Comparison of ENCODE assay signal across 9 cellular contexts in genomic region chr5:177336112-177336511, GRCh38. TPM values are rescaled to one million over a fixed set of nuclear protein-coding genes. Genes with fewer than 3 reads are reported as not detected.
DNase-seq lines count a peak whose midpoint lies in the region; ATAC-seq, FAIRE-seq and TF ChIP-seq lines count a peak whose summit lies in the region.
"Had no signal": no experiment of that assay in that cellular context is flagged by ENCODE, and none has a peak within 500 bp of the region (broad histone marks: within the 10 kb centered on the region; RNA-seq: fewer than 3 reads in every experiment).

No MANE protein-coding gene starts in this region.

- H3K4me3 ChIP-seq in WERI-Rb-1 (ENCODE audit: low read depth, low read length) (no peak overlapping the region), HepG2 (replicated peaks in 1 of 3; ENCODE audit: insufficient read depth in 1 of 3, low read depth in 2 of 3, low read length in 3 of 3) (no peak overlapping the region), upper lobe of left lung (no peak overlapping the region)

- H3K79me2 ChIP-seq in HepG2 (ENCODE audit: insufficient read depth, low read length): peaks cover 6% of the 10 kb centered on the region

- intact Hi-C loops in HepG2 (cut with micrococcal nuclease; ENCODE audit: unreplicated experiment): loop anchor here (1.0 to 2.0 kb wide), 2 partner anchors 18 to 23 kb away; no protein-coding TSS in a partner anchor

- TF ChIP-seq EP300 in HepG2 (IDR thresholded peaks at IDR 0.05; ENCODE audit: low read depth in 2 of 2, low read length in 2 of 2): no peak
- no peak for TF ChIP-seq EP300 in HepG2 (CRISPR knock-in tag; IDR thresholded peaks at IDR 0.05; ENCODE audit: borderline replicate concordance)
- TF ChIP-seq EP300 in upper lobe of left lung (IDR thresholded peaks at IDR 0.05): no peak

- POLR2A ChIA-PET in HepG2 (lab: Yijun Ruan, JAX): interaction anchor here (1.0 to 1.1 kb wide), 3 partner anchors 10 to 249 kb away, joined by 3 read pairs; partner anchors contain the start of gene FGFR4

- 0 out of 2 replicates have a peak, but pooled peaks cover 3% of the 10 kb centered on the region for H4K20me1 ChIP-seq in HepG2 (ENCODE audit: insufficient read depth, low read length)

- BruUV-seq in HepG2 (replicated peaks; lab: Mats Ljungman, UMichigan): no TSS peak

- no peak overlapping the region for H2AFZ ChIP-seq in HepG2 (ENCODE audit: low read length)

- TF ChIP-seq RAD21 in HepG2 (CRISPR knock-in tag; IDR thresholded peaks at IDR 0.05): peak; percentile 87

- H3K9ac ChIP-seq in HepG2 (ENCODE audit: insufficient read depth, low read depth, low read length): no peak overlapping the region

- ATAC-seq in HepG2 (peak; percentile 88), GM18909 (IDR thresholded peaks at IDR 0.05; ENCODE audit: poor library complexity, unreplicated experiment) (no peak), GM21723 (IDR thresholded peaks at IDR 0.05; ENCODE audit: unreplicated experiment) (no peak), upper lobe of left lung (ENCODE audit: low FRiP score in 2 of 2) (no peak)

- WGBS in HepG2 (ENCODE audit: low lambda C conversion rate): 83% methylated on average over 11 of the region's 12 CpGs
- WGBS in upper lobe of left lung, 2 donors: 66 to 75% methylated on average over 12 of the region's 12 CpGs

- H3K4me1 ChIP-seq in HepG2 (ENCODE audit: insufficient read depth, low read length): no peaks in the 10 kb centered on the region
- peaks cover 0 to 12% (median 7%) of the 10 kb centered on the region in 4 donors for H3K4me1 ChIP-seq in upper lobe of left lung

- H3K9me3 ChIP-seq in WERI-Rb-1 (ENCODE audit: severe bottlenecking): no peaks in the 10 kb centered on the region
- no peaks in the 10 kb centered on the region for H3K9me3 ChIP-seq in HepG2 (ENCODE audit: low read length)
- no peaks in the 10 kb centered on the region for H3K9me3 ChIP-seq in upper lobe of left lung

- CTCF ChIA-PET in HepG2 (lab: Yijun Ruan, JAX; ENCODE audit: low intra/inter-chr PET ratio, low total read pairs): interaction anchor here (1.2 to 2.9 kb wide), 4 partner anchors 18 to 222 kb away, joined by 3 to 38 read pairs (median 6); no protein-coding TSS in a partner anchor

- in situ Hi-C loops in HepG2 (cut with HindIII; ENCODE audit: extremely low pct_ligation_motif_present, low pct_unique_long_range_greater_than_20kb): no loop called here

- H3K27me3 ChIP-seq in WERI-Rb-1 (ENCODE audit: insufficient read depth, low read depth, severe bottlenecking) (no peaks in the 10 kb centered on the region), HepG2 (ENCODE audit: control insufficient read depth in 1 of 2, insufficient read depth in 2 of 2, low read length in 2 of 2) (no peaks in the 10 kb centered on the region), upper lobe of left lung (no peaks in the 10 kb centered on the region)

- H3K36me3 ChIP-seq in WERI-Rb-1: peaks cover 2% of the 10 kb centered on the region; the same call in 1 of the 2 replicates
- H3K36me3 ChIP-seq in HepG2 (replicated peaks in 1 of 2; ENCODE audit: control insufficient read depth in 1 of 2, insufficient read depth in 2 of 2, low read length in 2 of 2): peaks cover 42 to 85% of the 10 kb centered on the region in 2 experiments
- H3K36me3 ChIP-seq in upper lobe of left lung: peaks cover 45 to 86% (median 77%) of the 10 kb centered on the region in 4 donors

- H3K27ac ChIP-seq in WERI-Rb-1 (no peak overlapping the region), HepG2 (ENCODE audit: extremely low read length, insufficient read depth, low read length) (no peak overlapping the region), upper lobe of left lung (no peak overlapping the region)

- DNase-seq in CD1c-positive myeloid dendritic cell (ENCODE audit: extremely low spot score): peak; percentile 36
- DNase-seq in HK-2 (ENCODE audit: unreplicated experiment): peak; percentile 40
- peak; percentile 25 for DNase-seq in WERI-Rb-1
- DNase-seq in HepG2 (ENCODE audit: low spot score): peak; percentile 50
- no peak for DNase-seq in upper lobe of left lung
- no peak for DNase-seq in kidney glomerular epithelial cell (lab: John Stamatoyannopoulos, UW)

- TF ChIP-seq CTCF in WERI-Rb-1 (IDR thresholded peaks at IDR 0.05; ENCODE audit: low read depth, low read length) (peak; percentile 71), HepG2 (CRISPR knock-in tag; IDR thresholded peaks at IDR 0.05) (peak; percentile 79), upper lobe of left lung (IDR thresholded peaks at IDR 0.05) (peak in 1 of 6 experiments; percentile 7)

- H3K4me2 ChIP-seq in HepG2 (ENCODE audit: low read depth, low read length): no peak overlapping the region

- no peak for TF ChIP-seq POLR2A in HepG2 (IDR thresholded peaks at IDR 0.05; ENCODE audit: insufficient read depth in 1 of 2, low read depth in 2 of 2, low read length in 2 of 2)
- TF ChIP-seq POLR2A in upper lobe of left lung (IDR thresholded peaks at IDR 0.05): no peak

- FAIRE-seq in HepG2 (lab: Jason Lieb, UNC): no peak
- FAIRE-seq: endometrium had no signal

RNA-seq across cellular contexts. Expression of gene LMAN2, which starts 15.4 kb away (rescaled TPM):
- total RNA-seq in HepG2 (2016; rRNA removed; fragmentation: Illumina TruSeq; extraction: Trizol): 94.5 and 191 TPM in 2 replicates
- 72.5 and 74.4 TPM in 2 replicates for total RNA-seq in HepG2 (2016; cell fraction: cytosol; rRNA removed; fragmentation: Illumina TruSeq; extraction: Trizol; ENCODE audit: low read depth)
- 86.8 and 210 TPM in 2 replicates for total RNA-seq in HepG2 (2016; cell fraction: insoluble cytoplasmic fraction; rRNA removed; fragmentation: Illumina TruSeq; extraction: Trizol)
- 109 and 128 TPM in 2 replicates for total RNA-seq in HepG2 (2016; cell fraction: membrane; rRNA removed; fragmentation: Illumina TruSeq; extraction: Trizol)
- 152 and 179 TPM in 2 replicates for total RNA-seq in HepG2 (2016; cell fraction: nucleus; rRNA removed; fragmentation: Illumina TruSeq; extraction: Trizol)
- 193 and 197 TPM in 2 replicates for polyA plus RNA-seq in HepG2 (2011; rRNA removed)
- polyA plus RNA-seq in HepG2 (2011; cell fraction: cytosol; rRNA removed): 220 and 352 TPM in 2 replicates
- polyA plus RNA-seq in HepG2 (2011; cell fraction: nucleus; rRNA removed): 256 and 281 TPM in 2 replicates
- polyA plus RNA-seq in HepG2 (2012): 71.8 and 108 TPM in 2 replicates
- polyA plus RNA-seq in HepG2 (2016; cell fraction: cytosol; fragmentation: Illumina TruSeq; extraction: Trizol; ENCODE audit: low read depth): 82.2 and 93.0 TPM in 2 replicates
- 90.8 and 112 TPM in 2 replicates for polyA plus RNA-seq in HepG2 (2016; cell fraction: insoluble cytoplasmic fraction; fragmentation: Illumina TruSeq; extraction: Trizol; ENCODE audit: low read depth)
- 103 and 135 TPM in 2 replicates for polyA plus RNA-seq in HepG2 (2016; cell fraction: membrane; fragmentation: Illumina TruSeq; extraction: Trizol; ENCODE audit: low read depth)
- polyA plus RNA-seq in HepG2 (2016; cell fraction: nucleus; fragmentation: Illumina TruSeq; extraction: Trizol; ENCODE audit: insufficient read depth, low read depth): 241 and 283 TPM in 2 replicates
- polyA minus RNA-seq in HepG2 (2011; rRNA and poly(A)+ RNA removed; ENCODE audit: low replicate concordance): 353 and 575 TPM in 2 replicates
- polyA minus RNA-seq in HepG2 (2011; cell fraction: cytosol; rRNA and poly(A)+ RNA removed): 147 and 182 TPM in 2 replicates
- polyA minus RNA-seq in HepG2 (2011; cell fraction: nucleus; rRNA and poly(A)+ RNA removed): 87.0 and 96.2 TPM in 2 replicates
- total RNA-seq in upper lobe of left lung: 100 to 1,000 TPM; 134 to 263 (median 177) TPM

RNA-seq across cellular contexts. Expression of gene RGS14, which starts 21.6 kb away (rescaled TPM):
- total RNA-seq in HepG2 (2016; rRNA removed; fragmentation: Illumina TruSeq; extraction: Trizol) (10.7 and 11.1 TPM in 2 replicates), upper lobe of left lung (10 to 100 TPM; 11.9 to 39.1 (median 26.6) TPM)
- total RNA-seq in HepG2 (2016; cell fraction: cytosol; rRNA removed; fragmentation: Illumina TruSeq; extraction: Trizol; ENCODE audit: low read depth): 15.3 and 15.8 TPM in 2 replicates
- total RNA-seq in HepG2 (2016; cell fraction: insoluble cytoplasmic fraction; rRNA removed; fragmentation: Illumina TruSeq; extraction: Trizol): 7.2 and 12.8 TPM in 2 replicates
- total RNA-seq in HepG2 (2016; cell fraction: membrane; rRNA removed; fragmentation: Illumina TruSeq; extraction: Trizol): 15.5 and 16.6 TPM in 2 replicates
- total RNA-seq in HepG2 (2016; cell fraction: nucleus; rRNA removed; fragmentation: Illumina TruSeq; extraction: Trizol): 7.6 and 9.6 TPM in 2 replicates
- polyA plus RNA-seq in HepG2 (2011; rRNA removed): 17.2 and 27.9 TPM in 2 replicates
- polyA plus RNA-seq in HepG2 (2011; cell fraction: cytosol; rRNA removed): 20.3 and 35.1 TPM in 2 replicates
- 48.0 and 49.7 TPM in 2 replicates for polyA plus RNA-seq in HepG2 (2011; cell fraction: nucleus; rRNA removed)
- 9.3 and 16.2 TPM in 2 replicates for polyA plus RNA-seq in HepG2 (2012)
- 11.0 and 13.5 TPM in 2 replicates for polyA plus RNA-seq in HepG2 (2016; cell fraction: cytosol; fragmentation: Illumina TruSeq; extraction: Trizol; ENCODE audit: low read depth)
- 14.8 and 16.5 TPM in 2 replicates for polyA plus RNA-seq in HepG2 (2016; cell fraction: insoluble cytoplasmic fraction; fragmentation: Illumina TruSeq; extraction: Trizol; ENCODE audit: low read depth)
- 11.0 and 11.4 TPM in 2 replicates for polyA plus RNA-seq in HepG2 (2016; cell fraction: membrane; fragmentation: Illumina TruSeq; extraction: Trizol; ENCODE audit: low read depth)
- 19.6 TPM in 2 replicates for polyA plus RNA-seq in HepG2 (2016; cell fraction: nucleus; fragmentation: Illumina TruSeq; extraction: Trizol; ENCODE audit: insufficient read depth, low read depth)
- polyA minus RNA-seq in HepG2 (2011; rRNA and poly(A)+ RNA removed; ENCODE audit: low replicate concordance): 0.82 and 20.7 TPM in 2 replicates
- polyA minus RNA-seq in HepG2 (2011; cell fraction: cytosol; rRNA and poly(A)+ RNA removed): 7.2 and 9.7 TPM in 2 replicates
- 10.6 and 12.8 TPM in 2 replicates for polyA minus RNA-seq in HepG2 (2011; cell fraction: nucleus; rRNA and poly(A)+ RNA removed)

RNA-seq across cellular contexts. Expression of gene MXD3, which starts 24.4 kb away (rescaled TPM):
- total RNA-seq in HepG2 (2016; rRNA removed; fragmentation: Illumina TruSeq; extraction: Trizol) (9.9 and 12.8 TPM in 2 replicates), upper lobe of left lung (10 to 100 TPM in 4 of 6 donors, 1 to 10 TPM in 2; 8.8 to 29.5 (median 13.6) TPM)
- 6.1 and 6.8 TPM in 2 replicates for total RNA-seq in HepG2 (2016; cell fraction: cytosol; rRNA removed; fragmentation: Illumina TruSeq; extraction: Trizol; ENCODE audit: low read depth)
- 11.7 and 11.8 TPM in 2 replicates for total RNA-seq in HepG2 (2016; cell fraction: insoluble cytoplasmic fraction; rRNA removed; fragmentation: Illumina TruSeq; extraction: Trizol)
- total RNA-seq in HepG2 (2016; cell fraction: membrane; rRNA removed; fragmentation: Illumina TruSeq; extraction: Trizol): 6.6 TPM in 2 replicates
- 10.4 and 14.3 TPM in 2 replicates for total RNA-seq in HepG2 (2016; cell fraction: nucleus; rRNA removed; fragmentation: Illumina TruSeq; extraction: Trizol)
- polyA plus RNA-seq in HepG2 (2011; rRNA removed): 10.5 and 11.2 TPM in 2 replicates
- polyA plus RNA-seq in HepG2 (2011; cell fraction: cytosol; rRNA removed): 6.0 and 15.2 TPM in 2 replicates
- 68.6 and 87.5 TPM in 2 replicates for polyA plus RNA-seq in HepG2 (2011; cell fraction: nucleus; rRNA removed)
- polyA plus RNA-seq in HepG2 (2012): 4.6 and 6.6 TPM in 2 replicates
- polyA plus RNA-seq in HepG2 (2016; cell fraction: cytosol; fragmentation: Illumina TruSeq; extraction: Trizol; ENCODE audit: low read depth): 4.5 and 5.4 TPM in 2 replicates
- 8.2 and 10.7 TPM in 2 replicates for polyA plus RNA-seq in HepG2 (2016; cell fraction: insoluble cytoplasmic fraction; fragmentation: Illumina TruSeq; extraction: Trizol; ENCODE audit: low read depth)
- 5.8 and 5.9 TPM in 2 replicates for polyA plus RNA-seq in HepG2 (2016; cell fraction: membrane; fragmentation: Illumina TruSeq; extraction: Trizol; ENCODE audit: low read depth)
- polyA plus RNA-seq in HepG2 (2016; cell fraction: nucleus; fragmentation: Illumina TruSeq; extraction: Trizol; ENCODE audit: insufficient read depth, low read depth): 28.9 and 39.4 TPM in 2 replicates
- 8.1 and 15.6 TPM in 2 replicates for polyA minus RNA-seq in HepG2 (2011; rRNA and poly(A)+ RNA removed; ENCODE audit: low replicate concordance)
- polyA minus RNA-seq in HepG2 (2011; cell fraction: cytosol; rRNA and poly(A)+ RNA removed): 4.1 and 5.1 TPM in 2 replicates
- polyA minus RNA-seq in HepG2 (2011; cell fraction: nucleus; rRNA and poly(A)+ RNA removed): 8.7 and 9.7 TPM in 2 replicates

RNA-seq across cellular contexts. Expression of gene PRELID1, which starts 32.5 kb away (rescaled TPM):
- total RNA-seq in HepG2 (2016; rRNA removed; fragmentation: Illumina TruSeq; extraction: Trizol) (239 and 271 TPM in 2 replicates), upper lobe of left lung (100 to 1,000 TPM in 2 of 6 donors, 10 to 100 TPM in 4; 45.1 to 132 (median 86.8) TPM)
- 772 and 890 TPM in 2 replicates for total RNA-seq in HepG2 (2016; cell fraction: cytosol; rRNA removed; fragmentation: Illumina TruSeq; extraction: Trizol; ENCODE audit: low read depth)
- total RNA-seq in HepG2 (2016; cell fraction: insoluble cytoplasmic fraction; rRNA removed; fragmentation: Illumina TruSeq; extraction: Trizol): 220 and 264 TPM in 2 replicates
- 708 and 781 TPM in 2 replicates for total RNA-seq in HepG2 (2016; cell fraction: membrane; rRNA removed; fragmentation: Illumina TruSeq; extraction: Trizol)
- total RNA-seq in HepG2 (2016; cell fraction: nucleus; rRNA removed; fragmentation: Illumina TruSeq; extraction: Trizol): 90.3 and 98.5 TPM in 2 replicates
- 228 and 250 TPM in 2 replicates for polyA plus RNA-seq in HepG2 (2011; rRNA removed)
- 212 and 323 TPM in 2 replicates for polyA plus RNA-seq in HepG2 (2011; cell fraction: cytosol; rRNA removed)
- polyA plus RNA-seq in HepG2 (2011; cell fraction: nucleus; rRNA removed): 85.7 and 87.5 TPM in 2 replicates
- 91.2 and 111 TPM in 2 replicates for polyA plus RNA-seq in HepG2 (2012)
- polyA plus RNA-seq in HepG2 (2016; cell fraction: cytosol; fragmentation: Illumina TruSeq; extraction: Trizol; ENCODE audit: low read depth): 1,341 and 1,562 TPM in 2 replicates
- polyA plus RNA-seq in HepG2 (2016; cell fraction: insoluble cytoplasmic fraction; fragmentation: Illumina TruSeq; extraction: Trizol; ENCODE audit: low read depth): 353 and 387 TPM in 2 replicates
- 984 and 1,090 TPM in 2 replicates for polyA plus RNA-seq in HepG2 (2016; cell fraction: membrane; fragmentation: Illumina TruSeq; extraction: Trizol; ENCODE audit: low read depth)
- polyA plus RNA-seq in HepG2 (2016; cell fraction: nucleus; fragmentation: Illumina TruSeq; extraction: Trizol; ENCODE audit: insufficient read depth, low read depth): 258 and 277 TPM in 2 replicates
- 103 and 232 TPM in 2 replicates for polyA minus RNA-seq in HepG2 (2011; rRNA and poly(A)+ RNA removed; ENCODE audit: low replicate concordance)
- polyA minus RNA-seq in HepG2 (2011; cell fraction: cytosol; rRNA and poly(A)+ RNA removed): 61.2 and 64.5 TPM in 2 replicates
- 30.1 and 34.2 TPM in 2 replicates for polyA minus RNA-seq in HepG2 (2011; cell fraction: nucleus; rRNA and poly(A)+ RNA removed)

RNA-seq across cellular contexts. Expression of gene RAB24, which starts 32.6 kb away (rescaled TPM):
- total RNA-seq in HepG2 (2016; rRNA removed; fragmentation: Illumina TruSeq; extraction: Trizol) (15.4 and 22.9 TPM in 2 replicates), upper lobe of left lung (10 to 100 TPM; 26.8 to 92.2 (median 50.3) TPM)
- total RNA-seq in HepG2 (2016; cell fraction: cytosol; rRNA removed; fragmentation: Illumina TruSeq; extraction: Trizol; ENCODE audit: low read depth): 6.4 and 11.5 TPM in 2 replicates
- 15.3 and 23.6 TPM in 2 replicates for total RNA-seq in HepG2 (2016; cell fraction: insoluble cytoplasmic fraction; rRNA removed; fragmentation: Illumina TruSeq; extraction: Trizol)
- total RNA-seq in HepG2 (2016; cell fraction: membrane; rRNA removed; fragmentation: Illumina TruSeq; extraction: Trizol): 13.3 and 16.0 TPM in 2 replicates
- 24.2 and 30.2 TPM in 2 replicates for total RNA-seq in HepG2 (2016; cell fraction: nucleus; rRNA removed; fragmentation: Illumina TruSeq; extraction: Trizol)
- 63.7 and 74.5 TPM in 2 replicates for polyA plus RNA-seq in HepG2 (2011; rRNA removed)
- polyA plus RNA-seq in HepG2 (2011; cell fraction: cytosol; rRNA removed): 41.9 and 60.6 TPM in 2 replicates
- 332 and 383 TPM in 2 replicates for polyA plus RNA-seq in HepG2 (2011; cell fraction: nucleus; rRNA removed)
- polyA plus RNA-seq in HepG2 (2012): 28.5 and 30.3 TPM in 2 replicates
- 10.6 and 14.5 TPM in 2 replicates for polyA plus RNA-seq in HepG2 (2016; cell fraction: cytosol; fragmentation: Illumina TruSeq; extraction: Trizol; ENCODE audit: low read depth)
- polyA plus RNA-seq in HepG2 (2016; cell fraction: insoluble cytoplasmic fraction; fragmentation: Illumina TruSeq; extraction: Trizol; ENCODE audit: low read depth): 24.0 and 24.9 TPM in 2 replicates
- polyA plus RNA-seq in HepG2 (2016; cell fraction: membrane; fragmentation: Illumina TruSeq; extraction: Trizol; ENCODE audit: low read depth): 15.6 and 19.9 TPM in 2 replicates
- polyA plus RNA-seq in HepG2 (2016; cell fraction: nucleus; fragmentation: Illumina TruSeq; extraction: Trizol; ENCODE audit: insufficient read depth, low read depth): 93.8 and 96.1 TPM in 2 replicates
- 7.4 and 16.0 TPM in 2 replicates for polyA minus RNA-seq in HepG2 (2011; rRNA and poly(A)+ RNA removed; ENCODE audit: low replicate concordance)
- 5.2 and 5.7 TPM in 2 replicates for polyA minus RNA-seq in HepG2 (2011; cell fraction: cytosol; rRNA and poly(A)+ RNA removed)
- 21.3 and 23.3 TPM in 2 replicates for polyA minus RNA-seq in HepG2 (2011; cell fraction: nucleus; rRNA and poly(A)+ RNA removed)

Comparison
In these comparisons a context has a peak if more than half of its experiments do, and no peak if none do; other contexts are left out.
1. DNase-seq: peak in CD1c-positive myeloid dendritic cell (single experiment), HK-2 (single experiment), WERI-Rb-1 (single experiment) and HepG2 (single experiment); none in upper lobe of left lung (0 of 2) and kidney glomerular epithelial cell (single experiment).